ENCODE assay signal across 25 cellular contexts in genomic region chr1:206872139-206872538, GRCh38. TPM values are rescaled to one million over a fixed set of nuclear protein-coding genes. Genes with fewer than 3 reads are reported as not detected.
"Had no signal": no experiment of that assay in that cellular context is flagged by ENCODE, and none has a peak within 500 bp of the region (broad histone marks: within the 10 kb centered on the region; RNA-seq: fewer than 3 reads in every experiment).

No MANE protein-coding gene starts in this region.

- H3K9me3 ChIP-seq: ascending aorta, breast epithelium, prostate gland, tibial artery had no signal

- H3K79me2 ChIP-seq: hepatocyte had no signal

- H3K4me2 ChIP-seq: hepatocyte had no signal

- DNase-seq: activated CD4-positive, alpha-beta T cell treated with anti-CD3 and anti-CD28 coated beads, Interleukin-2, amount 50 U/mL, for 4 hours; activated naive CD4-positive, alpha-beta T cell treated with Interleukin-2 at 50 U/mL for 16 hours; activated T-cell treated with anti-CD3 and anti-CD28 coated beads for 4 hours; effector memory CD4-positive, alpha-beta T cell; stimulated activated CD4-positive, alpha-beta T cell treated with anti-CD3 and anti-CD28 coated beads, Interleukin-15, amount 100 ng/mL, for 24 hours; stimulated activated CD4-positive, alpha-beta T cell treated with anti-CD3 and anti-CD28 coated beads, Interleukin-4, amount 100 ng/mL, for 1 hour; stimulated activated naive CD4-positive, alpha-beta T cell; T-cell; T-helper 9 cell; tibial artery had no signal

- H2AFZ ChIP-seq: hepatocyte had no signal

- H3K27ac ChIP-seq: ascending aorta, breast epithelium, gastroesophageal sphincter, hepatocyte, prostate gland, tibial artery had no signal

- H3K27me3 ChIP-seq: ascending aorta, breast epithelium, gastroesophageal sphincter, tibial artery had no signal

- H3K4me1 ChIP-seq: ascending aorta, breast epithelium, gastroesophageal sphincter, prostate gland, tibial artery had no signal

- H3K4me3 ChIP-seq: ascending aorta, breast epithelium, gastroesophageal sphincter, hepatocyte, prostate gland, tibial artery had no signal

- ATAC-seq: activated CD4-positive, CD25-positive, alpha-beta regulatory T cell treated with anti-CD3 and anti-CD28 coated beads, Interleukin-2, amount 50 U/mL, for 24 hours; activated T-helper 17 cell treated with anti-CD3 and anti-CD28 coated beads, Interleukin-2, amount 50 U/mL, for 72 hours; gastroesophageal sphincter; T-cell had no signal

- H3K36me3 ChIP-seq: ascending aorta, breast epithelium, gastroesophageal sphincter, prostate gland, tibial artery had no signal

RNA-seq across cellular contexts. Expression of gene IL20, which starts 6.7 kb away (rescaled TPM):
- total RNA-seq: activated T-helper 17 cell treated with anti-CD3 and anti-CD28 coated beads, Interleukin-2, amount 50 U/mL, for 72 hours; ascending aorta; cerebellum; gastroesophageal sphincter; hepatocyte; kidney epithelial cell; lower leg skin; mesenteric fat pad; osteoblast; prostate gland; skeletal muscle tissue; subcutaneous adipose tissue; T-cell had no signal
- polyA plus RNA-seq: hepatocyte, neural cell had no signal

RNA-seq across cellular contexts. Expression of gene IL24, which starts 25.1 kb away (rescaled TPM):
- total RNA-seq: ascending aorta, cerebellum, gastroesophageal sphincter, hepatocyte, lower leg skin, mesenteric fat pad, osteoblast, prostate gland, skeletal muscle tissue, subcutaneous adipose tissue had no signal
- polyA plus RNA-seq: hepatocyte, neural cell had no signal

RNA-seq across cellular contexts. Expression of gene FCMR, which starts 49.6 kb away (rescaled TPM):
- total RNA-seq: cerebellum, osteoblast had no signal
- polyA plus RNA-seq: neural cell had no signal
